ENCODE assay signal across 8 cellular contexts in genomic region chr2:10448208-10448645, GRCh38. TPM values are rescaled to one million over a fixed set of nuclear protein-coding genes. Genes with fewer than 3 reads are reported as not detected.
DNase-seq lines count a peak whose midpoint lies in the region; ATAC-seq and TF ChIP-seq lines count a peak whose summit lies in the region.

Gene ODC1 (minus strand): TSS chr2:10448327. CDS start chr2:10445032, 3,295 bp downstream.

- peak; percentile 92 for DNase-seq in AG10803 (ENCODE audit: low read depth)
- DNase-seq in GM19238 (ENCODE audit: insufficient read length, low spot score): peak; percentile 95
- peak; percentile 93 for DNase-seq in NCI-H510A (lab: John Stamatoyannopoulos, UW)
- peak; percentile 99 for DNase-seq in activated CD4-positive, alpha-beta T cell treated with anti-CD3 and anti-CD28 coated beads for 1 hour
- peak; percentile 96 for DNase-seq in chondrocyte (ENCODE audit: low spot score)
- peak; percentile 95 to 98 for DNase-seq in left colon
- peak; percentile 97 for DNase-seq in stimulated activated CD4-positive, alpha-beta T cell treated with anti-CD3 and anti-CD28 coated beads, Interleukin-1b, Interleukin-23, amount 100 ng/mL, for 48 hours

- ATAC-seq in HG03439 (IDR thresholded peaks at IDR 0.05; ENCODE audit: unreplicated experiment): peak; percentile 68
- peak; percentile 69 for ATAC-seq in left colon

- H3K36me3 Mint-ChIP-seq in chondrocyte (ENCODE audit: low read depth): peaks cover 14% of the 10 kb centered on the region

- no peaks in the 10 kb centered on the region for H3K9me3 Mint-ChIP-seq in chondrocyte (ENCODE audit: low read depth)

- peak within 1 kb of the TSS; percentile 80 for H3K4me3 ChIP-seq in AG10803 (ENCODE audit: low read length)

- H3K4me1 Mint-ChIP-seq in chondrocyte (ENCODE audit: low read depth): peaks cover 42% of the 10 kb centered on the region

- H3K4me3 Mint-ChIP-seq in chondrocyte (ENCODE audit: unreplicated experiment): peak within 1 kb of the TSS; percentile 78

- no peaks in the 10 kb centered on the region for H3K27me3 Mint-ChIP-seq in chondrocyte (ENCODE audit: low read depth)

- intact Hi-C loops in left colon (cut with DNase I, micrococcal nuclease): no loop called here

- H3K27ac Mint-ChIP-seq in chondrocyte (ENCODE audit: unreplicated experiment): peak within 1 kb of the TSS; percentile 89

- TF ChIP-seq CTCF in AG10803 (conservative IDR thresholded peaks at IDR 0.05; ENCODE audit: low read length): no peak
- no peak for TF ChIP-seq CTCF in chondrocyte (IDR thresholded peaks at IDR 0.05)

RNA-seq across cellular contexts. Expression of gene ODC1, which starts in this region (rescaled TPM):
- total RNA-seq in chondrocyte: 44.4 to 65.3 TPM (median 61.6 TPM) in 3 replicates
- total RNA-seq in left colon: 10 to 100 TPM; 41.5 to 44.6 TPM

Comparison
In these comparisons a context has a peak if more than half of its experiments do, and no peak if none do; other contexts are left out.
1. Peak in every context shown above with its lines: DNase-seq, ATAC-seq and H3K4me3 ChIP-seq.